In the genomic region with DNA sequence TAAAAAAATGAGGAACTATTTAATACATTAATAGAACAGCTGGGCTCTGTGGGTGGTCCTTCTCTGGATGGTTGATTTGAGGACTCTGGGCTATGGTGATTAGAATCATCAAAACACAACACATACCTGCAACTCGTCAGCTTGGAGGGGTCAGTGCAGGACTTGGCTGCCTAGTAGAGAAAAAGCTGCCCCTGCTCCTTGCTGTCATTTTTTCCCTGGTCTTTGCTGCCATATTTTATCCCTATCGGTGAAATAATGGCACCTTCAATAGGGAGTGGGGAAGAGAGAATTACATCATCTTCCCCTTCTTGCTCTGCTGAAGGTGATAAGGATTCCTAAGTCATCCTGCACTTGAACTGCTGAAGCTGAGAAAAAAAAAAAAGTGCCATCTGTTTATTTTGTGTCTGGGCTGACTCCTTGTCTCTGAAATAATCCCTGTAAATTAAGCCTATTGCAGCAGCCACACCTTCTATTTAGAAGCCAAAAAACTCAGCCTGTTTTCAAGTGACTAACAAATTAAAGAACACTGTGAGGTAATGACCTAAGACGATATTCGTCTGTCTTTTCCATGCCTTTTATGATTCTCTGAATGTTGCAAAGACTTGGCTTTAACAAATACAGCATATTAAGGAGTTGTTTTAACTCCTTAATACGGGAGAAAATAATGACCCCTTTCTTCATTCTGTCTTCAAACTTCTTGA, we compare ENCODE assay signal across 22 cellular contexts.
DNase-seq lines count a peak whose midpoint lies in the region; ATAC-seq and TF ChIP-seq lines count a peak whose summit lies in the region.
"Had no signal": no experiment of that assay in that cellular context is flagged by ENCODE, and none has a peak within 500 bp of the region (broad histone marks: within the 10 kb centered on the region; RNA-seq: fewer than 3 reads in every experiment).

No MANE protein-coding gene starts in this region.

- H3K27ac ChIP-seq in breast epithelium (no peak overlapping the region), vagina (peak overlapping the region; percentile 36), PC-3 (ENCODE audit: low read length) (no peak overlapping the region)
- H3K27ac ChIP-seq: hepatocyte, KMS-11 had no signal

- no peaks in the 10 kb centered on the region for H3K9me3 Mint-ChIP-seq in MCF 10A (ENCODE audit: unreplicated experiment)
- H3K9me3 Mint-ChIP-seq: CD4-positive, CD25-positive, alpha-beta regulatory T cell; central memory CD8-positive, alpha-beta T cell; T-helper 1 cell treated with Interleukin-12 subunit alpha and Interleukin-12 subunit beta and Interleukin-4 antibody, amounts not matched to agents 30 μg/mL and 1 μg/mL, for 36 hours had no signal

- no peaks in the 10 kb centered on the region for H3K79me2 ChIP-seq in PC-3 (ENCODE audit: low read length)

- H3K9ac ChIP-seq in PC-3 (ENCODE audit: low read length) = no peak overlapping the region
- H3K9ac ChIP-seq: KMS-11 had no signal

- ATAC-seq in GM19452 (IDR thresholded peaks at IDR 0.05; ENCODE audit: unreplicated experiment) (no peak), left lobe of liver (no peak), PC-3 (no peak)
- ATAC-seq: HCT116, left colon had no signal

- no peak overlapping the region for H3K4me2 ChIP-seq in PC-3 (ENCODE audit: low read length)
- H3K4me2 ChIP-seq: hepatocyte, KMS-11 had no signal

- peaks cover 0 to 8% of the 10 kb centered on the region in 2 donors for H3K4me1 ChIP-seq in breast epithelium
- peaks cover 87% of the 10 kb centered on the region for H3K4me1 ChIP-seq in vagina
- peaks cover 19% of the 10 kb centered on the region for H3K4me1 ChIP-seq in PC-3 (ENCODE audit: insufficient read depth, low read length)

- no peak for TF ChIP-seq CTCF in MCF 10A (IDR thresholded peaks at IDR 0.05; ENCODE audit: unreplicated experiment)
- TF ChIP-seq CTCF in breast epithelium (IDR thresholded peaks at IDR 0.05) = no peak
- no peak for TF ChIP-seq CTCF in fibroblast of the aortic adventitia (IDR thresholded peaks at IDR 0.05; ENCODE audit: insufficient read depth, low read length)
- no peak for TF ChIP-seq CTCF in vagina (IDR thresholded peaks at IDR 0.05)
- no peak for TF ChIP-seq CTCF in PC-3 (conservative IDR thresholded peaks at IDR 0.05; ENCODE audit: low read depth, low read length)

- DNase-seq in MCF 10A (ENCODE audit: unreplicated experiment) = peak; percentile 9
- no peak for DNase-seq in breast epithelium (ENCODE audit: low spot score in 2 of 2)
- peak; percentile 15 for DNase-seq in amniotic epithelial cell (ENCODE audit: low read depth)
- peak; percentile 32 for DNase-seq in fibroblast of the aortic adventitia (ENCODE audit: low read depth)
- no peak for DNase-seq in vagina (ENCODE audit: extremely low spot score in 2 of 2)
- no peak for DNase-seq in left lobe of liver (ENCODE audit: low spot score)
- DNase-seq in PC-3 = no peak
- DNase-seq: activated CD4-positive, alpha-beta T cell treated with anti-CD3 and anti-CD28 coated beads for 48 hours; activated T-cell treated with anti-CD3 and anti-CD28 coated beads, Interleukin-2, amount 50 U/mL, for 1 hour; CD4-positive, CD25-positive, alpha-beta regulatory T cell; left colon; NCI-H146; NCI-H774; RPMI8226; stimulated activated CD4-positive, alpha-beta T cell treated with anti-CD3 and anti-CD28 coated beads, Interleukin-1b, Interleukin-23, amount 100 ng/mL, for 48 hours had no signal

- H2AFZ ChIP-seq in PC-3 (ENCODE audit: low read length) = no peak overlapping the region
- H2AFZ ChIP-seq: hepatocyte had no signal

- BruUV-seq in MCF 10A (replicated peaks; lab: Mats Ljungman, UMichigan) = no TSS peak
- BruUV-seq in PC-3 (replicated peaks; lab: Mats Ljungman, UMichigan) = no TSS peak

- CTCF ChIA-PET in MCF 10A (lab: Yijun Ruan, JAX) (interaction anchor here (0.5 to 3.9 kb wide), 7 partner anchors 47 to 351 kb away, joined by 3 to 16 read pairs (median 3); a partner anchor contains a TSS), PC-3 (lab: Charles Lee) (interaction anchor here (0.6 kb wide), 1 partner anchor 44 kb away, joined by 4 read pairs; no protein-coding TSS in a partner anchor)

- H3K27me3 Mint-ChIP-seq in MCF 10A (ENCODE audit: insufficient read depth, unreplicated experiment) = no peaks in the 10 kb centered on the region
- H3K27me3 Mint-ChIP-seq: activated naive CD8-positive, alpha-beta T cell; CD4-positive, CD25-positive, alpha-beta regulatory T cell; central memory CD8-positive, alpha-beta T cell had no signal

- H3K4me3 Mint-ChIP-seq in MCF 10A (ENCODE audit: unreplicated experiment) = no peak overlapping the region
- H3K4me3 Mint-ChIP-seq: activated naive CD8-positive, alpha-beta T cell; CD4-positive, CD25-positive, alpha-beta regulatory T cell; central memory CD8-positive, alpha-beta T cell; T-helper 1 cell treated with Interleukin-12 subunit alpha and Interleukin-12 subunit beta and Interleukin-4 antibody, amounts not matched to agents 30 μg/mL and 1 μg/mL, for 36 hours had no signal

- no peaks in the 10 kb centered on the region for H3F3A ChIP-seq in PC-3 (ENCODE audit: low read length, unreplicated experiment)

- peak overlapping the region; percentile 40 for H3K27ac Mint-ChIP-seq in MCF 10A (ENCODE audit: low read depth, unreplicated experiment)
- H3K27ac Mint-ChIP-seq: T-helper 1 cell treated with Interleukin-12 subunit alpha and Interleukin-12 subunit beta and Interleukin-4 antibody, amounts not matched to agents 30 μg/mL and 1 μg/mL, for 36 hours had no signal

- no peaks in the 10 kb centered on the region for H4K20me1 ChIP-seq in PC-3 (ENCODE audit: low read length)

- H3K9me3 ChIP-seq in breast epithelium (no peaks in the 10 kb centered on the region), vagina (no peaks in the 10 kb centered on the region), PC-3 (ENCODE audit: low read length) (no peaks in the 10 kb centered on the region)

- no peaks in the 10 kb centered on the region for H3K36me3 ChIP-seq in breast epithelium
- H3K36me3 ChIP-seq in vagina = no peaks in the 10 kb centered on the region
- H3K36me3 ChIP-seq in PC-3 (ENCODE audit: low read depth, low read length) = no peaks in the 10 kb centered on the region

- no peak overlapping the region for H3K4me3 ChIP-seq in breast epithelium
- no peak overlapping the region for H3K4me3 ChIP-seq in fibroblast of the aortic adventitia (ENCODE audit: low read depth, low read length)
- H3K4me3 ChIP-seq in vagina = no peak overlapping the region
- no peak overlapping the region for H3K4me3 ChIP-seq in PC-3 (ENCODE audit: low read length)
- H3K4me3 ChIP-seq: hepatocyte had no signal

- POLR2A ChIA-PET in MCF 10A (lab: Yijun Ruan, JAX) (interaction anchor here (0.7 to 7.7 kb wide), 9 partner anchors 45 to 326 kb away, joined by 3 to 88 read pairs (median 3); a partner anchor contains a TSS), PC-3 (lab: Charles Lee; ENCODE audit: unreplicated experiment) (no interaction called here)

- H3K4me1 Mint-ChIP-seq in MCF 10A (ENCODE audit: insufficient read depth, unreplicated experiment) = peaks cover 41% of the 10 kb centered on the region

- H3K27me3 ChIP-seq in breast epithelium (no peaks in the 10 kb centered on the region), vagina (no peaks in the 10 kb centered on the region), PC-3 (ENCODE audit: low read length) (no peaks in the 10 kb centered on the region)
- H3K27me3 ChIP-seq: hepatocyte had no signal

- intact Hi-C loops in MCF 10A (cut with micrococcal nuclease) (no loop called here), breast epithelium (cut with DNase I; ENCODE audit: low total_unique reads) (no loop called here), vagina (cut with DNase I) (no loop called here), PC-3 (cut with micrococcal nuclease) (no loop called here)

- H3K36me3 Mint-ChIP-seq in MCF 10A (ENCODE audit: insufficient read depth, unreplicated experiment) = no peaks in the 10 kb centered on the region
- H3K36me3 Mint-ChIP-seq: CD4-positive, CD25-positive, alpha-beta regulatory T cell had no signal

- TF ChIP-seq POLR2A in breast epithelium (IDR thresholded peaks at IDR 0.05) (no peak), vagina (IDR thresholded peaks at IDR 0.05) (no peak)

- H3K9me2 ChIP-seq in PC-3 (replicated peaks; ENCODE audit: low read length) = no peaks in the 10 kb centered on the region

Comparison
In these comparisons a context has a peak if more than half of its experiments do, and no peak if none do; other contexts are left out.
1. DNase-seq: peak in MCF 10A (single experiment), amniotic epithelial cell (single experiment) and fibroblast of the aortic adventitia (single experiment); none in breast epithelium (0 of 2), vagina (0 of 2), left lobe of liver (single experiment) and PC-3 (single experiment).